15 cellular contexts compared by ENCODE assay signal in genomic region chrX:135325036-135325818, GRCh38. TPM values are rescaled to one million over a fixed set of nuclear protein-coding genes. Genes with fewer than 3 reads are reported as not detected.
"Had no signal": no experiment of that assay in that cellular context is flagged by ENCODE, and none has a peak within 500 bp of the region (broad histone marks: within the 10 kb centered on the region; RNA-seq: fewer than 3 reads in every experiment).

No MANE protein-coding gene starts in this region.

RNA-seq across cellular contexts. Expression of gene ETDC, which starts 15.9 kb away (rescaled TPM):
- total RNA-seq: activated B cell treated with CpG ODN at 0.5 μM for 24 hours; activated CD4-positive, alpha-beta memory T cell treated with anti-CD3 and anti-CD28 coated beads for 36 hours; activated CD4-positive, alpha-beta memory T cell treated with anti-CD3 and anti-CD28 coated beads, Interleukin-2, amount 10 ng/mL, durations not matched to agents 7 days and 5 days; activated CD4-positive, alpha-beta T cell treated with anti-CD3 and anti-CD28 coated beads for 36 hours; activated CD4-positive, alpha-beta T cell treated with anti-CD3 and anti-CD28 coated beads, Interleukin-2, amount 10 ng/mL, durations not matched to agents 24 days and 14 days; activated CD4-positive, alpha-beta T cell treated with anti-CD3 and anti-CD28 coated beads, Interleukin-2, amount 10 ng/mL, durations not matched to agents 7 days and 5 days; activated CD8-positive, alpha-beta memory T cell treated with anti-CD3 and anti-CD28 coated beads for 36 hours; activated CD8-positive, alpha-beta memory T cell treated with anti-CD3 and anti-CD28 coated beads, Interleukin-2, amount 10 ng/mL, durations not matched to agents 7 days and 5 days; activated CD8-positive, alpha-beta T cell treated with anti-CD3 and anti-CD28 coated beads for 36 hours; activated CD8-positive, alpha-beta T cell treated with anti-CD3 and anti-CD28 coated beads, Interleukin-2, amount 10 ng/mL, durations not matched to agents 7 days and 5 days; T-cell; T-helper 1 cell treated with Interleukin-12 subunit alpha and Interleukin-12 subunit beta and Interleukin-4 antibody, amounts not matched to agents 30 ng/mL and 1 ng/mL, for 36 hours; T-helper 17 cell; T-helper 2 cell treated with Interferon-gamma antibody and Interleukin-4, amounts not matched to agents 100 ng/mL and 5 ng/mL, for 36 hours; WTC11 had no signal
